Comparison of ENCODE assay signal across 40 cellular contexts in the genomic region with DNA sequence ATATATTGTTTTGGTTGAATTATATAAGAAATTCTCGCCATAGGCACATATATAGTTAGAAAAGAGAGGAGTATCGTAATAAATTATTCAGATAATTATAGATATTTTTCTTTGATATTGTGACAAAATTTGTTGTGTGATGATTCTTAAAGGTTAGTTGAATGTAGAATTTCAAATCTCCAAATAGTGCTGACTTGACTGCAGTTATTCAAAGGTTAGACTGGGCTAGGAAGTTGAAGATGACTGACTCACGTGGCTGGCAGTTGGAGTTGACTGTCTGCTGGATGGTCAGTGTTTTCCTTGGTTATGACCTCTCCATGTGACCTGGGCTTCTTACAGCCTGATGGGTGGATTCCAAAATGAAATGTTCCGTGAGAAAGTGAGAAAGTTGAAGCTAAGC. TPM values are rescaled to one million over a fixed set of nuclear protein-coding genes. Genes with fewer than 3 reads are reported as not detected.
"Had no signal": no experiment of that assay in that cellular context is flagged by ENCODE, and none has a peak within 500 bp of the region (broad histone marks: within the 10 kb centered on the region; RNA-seq: fewer than 3 reads in every experiment).

No MANE protein-coding gene starts in this region.

- DNase-seq: activated effector memory CD4-positive, alpha-beta T cell treated with anti-CD3 and anti-CD28 coated beads, Interleukin-2, amount 50 U/mL, for 16 hours; activated effector memory CD4-positive, alpha-beta T cell treated with Interleukin-2 at 50 U/mL for 16 hours; activated gamma-delta T cell; activated gamma-delta T cell treated with Interleukin-2 at 50 U/mL for 16 hours; activated naive CD4-positive, alpha-beta T cell; activated naive CD4-positive, alpha-beta T cell treated with anti-CD3 and anti-CD28 coated beads for 36 hours; activated naive CD4-positive, alpha-beta T cell treated with anti-CD3 and anti-CD28 coated beads, Interleukin-2, amount 10 ng/mL, durations not matched to agents 7 days and 5 days; activated naive CD4-positive, alpha-beta T cell treated with anti-CD3 and anti-CD28 coated beads, Interleukin-2, amount 50 U/mL, for 16 hours; activated naive CD4-positive, alpha-beta T cell treated with Interleukin-2 at 50 U/mL for 16 hours; activated naive CD8-positive, alpha-beta T cell treated with anti-CD3 and anti-CD28 coated beads for 36 hours; activated naive CD8-positive, alpha-beta T cell treated with anti-CD3 and anti-CD28 coated beads, Interleukin-2, amount 10 ng/mL, durations not matched to agents 7 days and 5 days; activated naive CD8-positive, alpha-beta T cell treated with anti-CD3 and anti-CD28 coated beads, Interleukin-2, amount 50 U/mL, for 24 hours; activated T-cell treated with anti-CD3 and anti-CD28 coated beads, Interleukin-2, amount 50 U/mL, for 1 hour; activated T-cell treated with anti-CD3 and anti-CD28 coated beads, Interleukin-2, amount 50 U/mL, for 24 hours; activated T-cell treated with anti-CD3 and anti-CD28 coated beads, Interleukin-2, amount 50 U/mL, for 4 hours; activated T-cell treated with anti-CD3 and anti-CD28 coated beads, Interleukin-2, amount 50 U/mL, for 48 hours; activated T-cell treated with anti-CD3 and anti-CD28 coated beads, Interleukin-2, amount 50 U/mL, for 72 hours; adrenal gland; amniotic stem cell; amygdala; anterior cingulate cortex; aorta; body of pancreas; brain microvascular endothelial cell; caudate nucleus; central memory CD4-positive, alpha-beta T cell; cerebellar nuclear complex had no signal

- ATAC-seq: activated naive CD4-positive, alpha-beta T cell treated with anti-CD3 and anti-CD28 coated beads, Interleukin-2, amount 50 U/mL, for 72 hours; activated naive CD8-positive, alpha-beta T cell treated with anti-CD3 and anti-CD28 coated beads, Interleukin-2, amount 50 U/mL, for 24 hours; activated T-cell treated with anti-CD3 and anti-CD28 coated beads, Interleukin-2, amount 50 U/mL, for 4 hours; activated T-cell treated with anti-CD3 and anti-CD28 coated beads, Interleukin-2, amount 50 U/mL, for 72 hours; activated T-helper 17 cell treated with anti-CD3 and anti-CD28 coated beads, Interleukin-2, amount 50 U/mL, for 72 hours; body of pancreas had no signal

- H3K4me1 ChIP-seq: adrenal gland, ascending aorta, body of pancreas, breast epithelium had no signal

- H3K4me3 Mint-ChIP-seq: activated naive CD4-positive, alpha-beta T cell treated with anti-CD3 and anti-CD28 coated beads for 36 hours; activated naive CD4-positive, alpha-beta T cell treated with anti-CD3 and anti-CD28 coated beads, Interleukin-2, amount 10 ng/mL, durations not matched to agents 7 days and 5 days; activated naive CD4-positive, alpha-beta T cell treated with anti-CD3 and anti-CD28 coated beads, Interleukin-2, amount 50 U/mL, for 24 hours; activated naive CD8-positive, alpha-beta T cell; activated naive CD8-positive, alpha-beta T cell treated with anti-CD3 and anti-CD28 coated beads for 36 hours; activated naive CD8-positive, alpha-beta T cell treated with anti-CD3 and anti-CD28 coated beads, Interleukin-2, amount 10 ng/mL, durations not matched to agents 7 days and 5 days; activated naive CD8-positive, alpha-beta T cell treated with anti-CD3 and anti-CD28 coated beads, Interleukin-2, amount 50 U/mL, for 24 hours; activated T-cell treated with anti-CD3 and anti-CD28 coated beads, Interleukin-2, amount 50 U/mL, for 24 hours; activated T-cell treated with anti-CD3 and anti-CD28 coated beads, Interleukin-2, amount 50 U/mL, for 4 hours; activated T-cell treated with anti-CD3 and anti-CD28 coated beads, Interleukin-2, amount 50 U/mL, for 72 hours; activated T-helper 1 cell treated with anti-CD3 and anti-CD28 coated beads, Interleukin-12 subunit alpha, Interleukin-12 subunit beta, Interleukin-2, Interleukin-4 antibody, amounts not matched to agents 30 ng/mL and 10 ng/mL and 1 ng/mL, durations not matched to agents 14 hours and 24 hours and 36 hours; activated T-helper 17 cell treated with anti-CD3 and anti-CD28 coated beads, Interleukin-2, amount 50 U/mL, for 72 hours; brain; central memory CD8-positive, alpha-beta T cell had no signal

- H3K36me3 Mint-ChIP-seq: activated naive CD4-positive, alpha-beta T cell treated with anti-CD3 and anti-CD28 coated beads, Interleukin-2, amount 10 ng/mL, durations not matched to agents 7 days and 5 days; activated naive CD4-positive, alpha-beta T cell treated with anti-CD3 and anti-CD28 coated beads, Interleukin-2, amount 50 U/mL, for 24 hours; activated naive CD4-positive, alpha-beta T cell treated with anti-CD3 and anti-CD28 coated beads, Interleukin-2, amount 50 U/mL, for 72 hours; activated naive CD8-positive, alpha-beta T cell; activated naive CD8-positive, alpha-beta T cell treated with anti-CD3 and anti-CD28 coated beads for 36 hours; activated naive CD8-positive, alpha-beta T cell treated with anti-CD3 and anti-CD28 coated beads, Interleukin-2, amount 10 ng/mL, durations not matched to agents 7 days and 5 days; brain had no signal

- H3K27ac ChIP-seq: adrenal gland, ascending aorta, body of pancreas, brain microvascular endothelial cell, breast epithelium, cardiac muscle cell had no signal

- H3K27ac Mint-ChIP-seq: activated naive CD4-positive, alpha-beta T cell treated with anti-CD3 and anti-CD28 coated beads for 36 hours; activated naive CD4-positive, alpha-beta T cell treated with anti-CD3 and anti-CD28 coated beads, Interleukin-2, amount 10 ng/mL, durations not matched to agents 7 days and 5 days; activated naive CD4-positive, alpha-beta T cell treated with anti-CD3 and anti-CD28 coated beads, Interleukin-2, amount 50 U/mL, for 24 hours; activated naive CD4-positive, alpha-beta T cell treated with anti-CD3 and anti-CD28 coated beads, Interleukin-2, amount 50 U/mL, for 72 hours; activated naive CD8-positive, alpha-beta T cell; activated naive CD8-positive, alpha-beta T cell treated with anti-CD3 and anti-CD28 coated beads for 36 hours; activated naive CD8-positive, alpha-beta T cell treated with anti-CD3 and anti-CD28 coated beads, Interleukin-2, amount 10 ng/mL, durations not matched to agents 7 days and 5 days; activated naive CD8-positive, alpha-beta T cell treated with anti-CD3 and anti-CD28 coated beads, Interleukin-2, amount 50 U/mL, for 24 hours; activated T-cell treated with anti-CD3 and anti-CD28 coated beads, Interleukin-2, amount 50 U/mL, for 24 hours; activated T-cell treated with anti-CD3 and anti-CD28 coated beads, Interleukin-2, amount 50 U/mL, for 72 hours; activated T-helper 1 cell treated with anti-CD3 and anti-CD28 coated beads, Interleukin-12 subunit alpha, Interleukin-12 subunit beta, Interleukin-2, Interleukin-4 antibody, amounts not matched to agents 30 ng/mL and 10 ng/mL and 1 ng/mL, durations not matched to agents 14 hours and 24 hours and 36 hours; activated T-helper 17 cell treated with anti-CD3 and anti-CD28 coated beads, Interleukin-2, amount 50 U/mL, for 72 hours; activated T-helper 2 cell treated with anti-CD3 and anti-CD28 coated beads, Interferon-gamma antibody, Interleukin-2, Interleukin-4, amounts not matched to agents 10 μg/mL and 5 μg/mL and 100 μg/mL, durations not matched to agents 14 hours and 24 hours and 36 hours; brain had no signal

- H3K9me3 Mint-ChIP-seq: activated naive CD4-positive, alpha-beta T cell treated with anti-CD3 and anti-CD28 coated beads, Interleukin-2, amount 50 U/mL, for 24 hours; activated T-helper 1 cell treated with anti-CD3 and anti-CD28 coated beads, Interleukin-12 subunit alpha, Interleukin-12 subunit beta, Interleukin-2, Interleukin-4 antibody, amounts not matched to agents 30 ng/mL and 10 ng/mL and 1 ng/mL, durations not matched to agents 14 hours and 24 hours and 36 hours; brain had no signal

- H3K4me3 ChIP-seq: adrenal gland, ascending aorta, body of pancreas, breast epithelium, cardiac muscle cell had no signal

- H3K36me3 ChIP-seq: adrenal gland, ascending aorta, brain microvascular endothelial cell, breast epithelium, cardiac muscle cell had no signal

- H3K27me3 Mint-ChIP-seq: activated naive CD4-positive, alpha-beta T cell treated with anti-CD3 and anti-CD28 coated beads, Interleukin-2, amount 10 ng/mL, durations not matched to agents 7 days and 5 days; activated naive CD4-positive, alpha-beta T cell treated with anti-CD3 and anti-CD28 coated beads, Interleukin-2, amount 50 U/mL, for 24 hours; activated naive CD8-positive, alpha-beta T cell; activated naive CD8-positive, alpha-beta T cell treated with anti-CD3 and anti-CD28 coated beads for 36 hours; activated naive CD8-positive, alpha-beta T cell treated with anti-CD3 and anti-CD28 coated beads, Interleukin-2, amount 10 ng/mL, durations not matched to agents 7 days and 5 days; activated naive CD8-positive, alpha-beta T cell treated with anti-CD3 and anti-CD28 coated beads, Interleukin-2, amount 50 U/mL, for 24 hours; activated T-cell treated with anti-CD3 and anti-CD28 coated beads, Interleukin-2, amount 50 U/mL, for 24 hours; activated T-helper 17 cell treated with anti-CD3 and anti-CD28 coated beads, Interleukin-2, amount 50 U/mL, for 72 hours; brain; central memory CD8-positive, alpha-beta T cell had no signal

- H3K27me3 ChIP-seq: adrenal gland, ascending aorta, body of pancreas, brain microvascular endothelial cell, breast epithelium, cardiac muscle cell had no signal

- FAIRE-seq: astrocyte, bronchial epithelial cell had no signal

- H3K9me3 ChIP-seq: adrenal gland, ascending aorta, body of pancreas, breast epithelium had no signal

- H3K4me1 Mint-ChIP-seq: activated naive CD4-positive, alpha-beta T cell treated with anti-CD3 and anti-CD28 coated beads, Interleukin-2, amount 10 ng/mL, durations not matched to agents 7 days and 5 days; activated naive CD4-positive, alpha-beta T cell treated with anti-CD3 and anti-CD28 coated beads, Interleukin-2, amount 50 U/mL, for 24 hours; activated naive CD8-positive, alpha-beta T cell treated with anti-CD3 and anti-CD28 coated beads for 36 hours; activated naive CD8-positive, alpha-beta T cell treated with anti-CD3 and anti-CD28 coated beads, Interleukin-2, amount 10 ng/mL, durations not matched to agents 7 days and 5 days; activated naive CD8-positive, alpha-beta T cell treated with anti-CD3 and anti-CD28 coated beads, Interleukin-2, amount 50 U/mL, for 24 hours; activated T-helper 17 cell treated with anti-CD3 and anti-CD28 coated beads, Interleukin-2, amount 50 U/mL, for 72 hours; brain; central memory CD8-positive, alpha-beta T cell had no signal

RNA-seq across cellular contexts. Expression of a gene that starts 55.3 kb away (rescaled TPM):
- total RNA-seq: activated naive CD4-positive, alpha-beta T cell treated with anti-CD3 and anti-CD28 coated beads for 36 hours; activated naive CD4-positive, alpha-beta T cell treated with anti-CD3 and anti-CD28 coated beads, Interleukin-2, amount 50 U/mL, for 72 hours; activated naive CD8-positive, alpha-beta T cell treated with anti-CD3 and anti-CD28 coated beads for 36 hours; activated naive CD8-positive, alpha-beta T cell treated with anti-CD3 and anti-CD28 coated beads, Interleukin-2, amount 10 ng/mL, durations not matched to agents 7 days and 5 days; activated T-cell treated with anti-CD3 and anti-CD28 coated beads, Interleukin-2, amount 50 U/mL, for 4 hours; activated T-cell treated with anti-CD3 and anti-CD28 coated beads, Interleukin-2, amount 50 U/mL, for 72 hours; activated T-helper 1 cell treated with anti-CD3 and anti-CD28 coated beads, Interleukin-12 subunit alpha, Interleukin-12 subunit beta, Interleukin-2, Interleukin-4 antibody, amounts not matched to agents 30 ng/mL and 10 ng/mL and 1 ng/mL, durations not matched to agents 14 hours and 24 hours and 36 hours; activated T-helper 17 cell treated with anti-CD3 and anti-CD28 coated beads, Interleukin-2, amount 50 U/mL, for 72 hours; activated T-helper 2 cell treated with anti-CD3 and anti-CD28 coated beads, Interferon-gamma antibody, Interleukin-2, Interleukin-4, amounts not matched to agents 10 μg/mL and 5 μg/mL and 100 μg/mL, durations not matched to agents 14 hours and 24 hours and 36 hours; ascending aorta had no signal
